In genomic region chr17:66972442-66972830, GRCh38 we compare ENCODE assay signal across 2 cellular contexts. TPM values are rescaled to one million over a fixed set of nuclear protein-coding genes. Genes with fewer than 3 reads are reported as not detected.
"Had no signal": no experiment of that assay in that cellular context is flagged by ENCODE, and none has a peak within 500 bp of the region (broad histone marks: within the 10 kb centered on the region; RNA-seq: fewer than 3 reads in every experiment).

No MANE protein-coding gene starts in this region.

RNA-seq across cellular contexts. Expression of gene CACNG4, which starts 7.9 kb away (rescaled TPM):
- total RNA-seq: subcutaneous adipose tissue, thoracic aorta had no signal
